In the genomic region with DNA sequence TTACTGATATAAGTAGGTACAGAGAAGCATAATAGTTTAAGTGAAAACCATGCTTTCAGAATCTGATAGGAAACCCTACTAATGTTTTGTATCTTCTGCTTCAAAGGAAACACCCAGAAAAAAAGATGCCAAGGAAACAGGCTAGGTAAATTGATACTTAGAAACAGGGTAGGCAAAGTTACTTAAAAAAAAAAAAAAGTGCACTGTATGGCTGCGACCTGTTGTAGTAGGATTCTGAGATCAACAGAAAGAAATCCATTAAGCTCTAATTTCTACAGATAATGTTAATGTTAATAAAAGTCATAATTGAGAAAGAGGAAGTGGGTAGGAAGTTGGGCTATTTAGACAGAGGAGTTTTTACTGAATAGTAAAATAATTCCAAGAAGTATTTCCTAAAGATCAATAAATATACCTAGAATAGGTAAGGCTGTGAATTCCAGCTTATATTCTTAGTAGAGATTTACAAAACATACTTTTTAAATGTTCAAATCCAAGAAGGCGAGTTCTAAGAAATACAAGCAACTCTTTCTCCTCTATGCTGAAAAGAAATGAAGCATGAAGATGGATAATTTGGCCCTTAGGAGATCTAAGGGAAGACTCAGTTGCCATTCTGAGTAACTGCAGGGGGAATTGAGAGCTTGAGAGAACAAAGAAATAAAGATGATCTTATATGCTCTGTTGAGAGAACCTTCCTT, we compare ENCODE assay signal across 12 cellular contexts.
"Had no signal": no experiment of that assay in that cellular context is flagged by ENCODE, and none has a peak within 500 bp of the region (broad histone marks: within the 10 kb centered on the region; RNA-seq: fewer than 3 reads in every experiment).

No MANE protein-coding gene starts in this region.

- ATAC-seq: esophagus mucosa, lower lobe of right lung had no signal

- H3K4me3 ChIP-seq: lower lobe of right lung, right atrium auricular region, tibial nerve, vagina had no signal

- H3K4me1 ChIP-seq: lower lobe of right lung, right atrium auricular region, tibial nerve, vagina had no signal

- DNase-seq: activated CD4-positive, alpha-beta T cell treated with anti-CD3 and anti-CD28 coated beads, Interleukin-2, amount 50 U/mL, for 1 hour; hypothalamus; lower lobe of right lung; midbrain; nucleus accumbens; small intestine; T1000 had no signal

- H3K27me3 ChIP-seq: right atrium auricular region, tibial nerve, vagina had no signal

- H3K9me3 ChIP-seq: lower lobe of right lung, right atrium auricular region, tibial nerve, vagina had no signal

- H3K27ac ChIP-seq: lower lobe of right lung, right atrium auricular region, tibial nerve, vagina, VCaP had no signal

- H3K36me3 ChIP-seq: lower lobe of right lung, right atrium auricular region, tibial nerve, vagina had no signal
